Comparison of ENCODE assay signal across 1 cellular context in the genomic region with DNA sequence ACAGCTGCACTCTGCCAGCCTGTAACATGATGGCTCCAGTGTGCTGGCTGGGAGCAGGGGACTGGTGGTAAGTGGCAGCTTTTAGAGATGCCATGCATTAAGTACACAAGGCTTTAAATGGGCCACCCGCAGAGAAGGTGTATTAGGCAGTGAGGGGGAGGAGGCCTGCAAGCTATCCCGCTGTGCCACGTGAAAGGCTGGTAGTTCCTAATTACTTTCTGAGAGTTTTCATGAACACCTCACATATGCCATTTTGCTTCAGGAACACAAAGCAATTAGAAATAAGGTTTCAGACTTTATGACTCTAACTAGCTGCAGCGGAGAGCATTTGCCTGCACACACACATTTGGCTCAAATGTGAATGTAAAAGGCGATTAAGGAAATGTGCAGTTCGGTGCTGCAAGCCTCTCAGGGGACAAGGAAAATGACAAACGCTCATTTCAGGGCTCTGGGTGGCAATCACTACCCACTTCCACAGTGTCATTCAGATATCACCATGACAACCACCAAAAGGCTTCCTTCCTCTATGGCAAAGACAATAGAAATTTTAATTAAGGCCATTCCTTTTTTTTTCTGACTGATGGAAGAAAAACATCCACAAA.
TF ChIP-seq lines count a peak whose summit lies in the region.

No MANE protein-coding gene starts in this region.

TF ChIP-seq in H1, 55 proteins besides CTCF, POLR2A, EP300 and RAD21:
- no peak for TF ChIP-seq GTF2F1 (IDR thresholded peaks at IDR 0.05; ENCODE audit: borderline replicate concordance, low read depth, low read length)
- TF ChIP-seq SP1 (IDR thresholded peaks at IDR 0.05; ENCODE audit: low read depth, low read length), result peak; percentile 67; the same call in 1 of the 2 replicates
- peak; percentile 26 for TF ChIP-seq ASH2L (IDR thresholded peaks at IDR 0.05; ENCODE audit: low read length)
- no peak for TF ChIP-seq CTBP2 (IDR thresholded peaks at IDR 0.05; ENCODE audit: borderline replicate concordance, insufficient read depth, insufficient read length, low read length)
- TF ChIP-seq SUZ12 (IDR thresholded peaks at IDR 0.05; ENCODE audit: low read length), result no peak
- TF ChIP-seq, protein P1, sequence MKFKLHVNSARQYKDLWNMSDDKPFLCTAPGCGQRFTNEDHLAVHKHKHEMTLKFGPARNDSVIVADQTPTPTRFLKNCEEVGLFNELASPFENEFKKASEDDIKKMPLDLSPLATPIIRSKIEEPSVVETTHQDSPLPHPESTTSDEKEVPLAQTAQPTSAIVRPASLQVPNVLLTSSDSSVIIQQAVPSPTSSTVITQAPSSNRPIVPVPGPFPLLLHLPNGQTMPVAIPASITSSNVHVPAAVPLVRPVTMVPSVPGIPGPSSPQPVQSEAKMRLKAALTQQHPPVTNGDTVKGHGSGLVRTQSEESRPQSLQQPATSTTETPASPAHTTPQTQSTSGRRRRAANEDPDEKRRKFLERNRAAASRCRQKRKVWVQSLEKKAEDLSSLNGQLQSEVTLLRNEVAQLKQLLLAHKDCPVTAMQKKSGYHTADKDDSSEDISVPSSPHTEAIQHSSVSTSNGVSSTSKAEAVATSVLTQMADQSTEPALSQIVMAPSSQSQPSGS (IDR thresholded peaks at IDR 0.05; ENCODE audit: low read length), result 0 out of 2 replicates have a peak, but pooled peaks have one; percentile 43
- TF ChIP-seq TCF12 (IDR thresholded peaks at IDR 0.05; ENCODE audit: low read depth, low read length), result peak; percentile 85; the same call in 1 of the 2 replicates
- no peak for TF ChIP-seq SIX5 (IDR thresholded peaks at IDR 0.05; ENCODE audit: low read depth, low read length)
- TF ChIP-seq YY1 (IDR thresholded peaks at IDR 0.05; ENCODE audit: low read depth, low read length), result peak; percentile 70; the same call in 1 of the 2 replicates
- no peak for TF ChIP-seq ZNF274 (IDR thresholded peaks at IDR 0.05; ENCODE audit: borderline replicate concordance, extremely low read depth, low read length)
- TF ChIP-seq, protein P2, sequence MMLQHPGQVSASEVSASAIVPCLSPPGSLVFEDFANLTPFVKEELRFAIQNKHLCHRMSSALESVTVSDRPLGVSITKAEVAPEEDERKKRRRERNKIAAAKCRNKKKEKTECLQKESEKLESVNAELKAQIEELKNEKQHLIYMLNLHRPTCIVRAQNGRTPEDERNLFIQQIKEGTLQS (IDR thresholded peaks at IDR 0.05; ENCODE audit: insufficient read depth, low read depth, low read length), result no peak
- TF ChIP-seq NANOG (IDR thresholded peaks at IDR 0.05; ENCODE audit: insufficient read depth, low read depth, low read length, poor library complexity, severe bottlenecking), result peak; percentile 94
- peak; percentile 82 for TF ChIP-seq EGR1 (IDR thresholded peaks at IDR 0.05; ENCODE audit: borderline replicate concordance, low read depth, low read length)
- no peak for TF ChIP-seq KDM5A (IDR thresholded peaks at IDR 0.05; ENCODE audit: low read length)
- peak in 1 of 2 experiments; percentile 68; a peak in 1 of 4 replicates for TF ChIP-seq HDAC2 (IDR thresholded peaks at IDR 0.05; ENCODE audit: borderline replicate concordance in 1 of 2, low read depth in 2 of 2, low read length in 2 of 2)
- TF ChIP-seq SP4 (IDR thresholded peaks at IDR 0.05; ENCODE audit: low read length), result 0 out of 2 replicates have a peak, but pooled peaks have one; percentile 37
- TF ChIP-seq, protein P3, sequence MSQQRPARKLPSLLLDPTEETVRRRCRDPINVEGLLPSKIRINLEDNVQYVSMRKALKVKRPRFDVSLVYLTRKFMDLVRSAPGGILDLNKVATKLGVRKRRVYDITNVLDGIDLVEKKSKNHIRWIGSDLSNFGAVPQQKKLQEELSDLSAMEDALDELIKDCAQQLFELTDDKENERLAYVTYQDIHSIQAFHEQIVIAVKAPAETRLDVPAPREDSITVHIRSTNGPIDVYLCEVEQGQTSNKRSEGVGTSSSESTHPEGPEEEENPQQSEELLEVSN (IDR thresholded peaks at IDR 0.05), result 0 out of 2 replicates have a peak, but pooled peaks have one; percentile 13
- TF ChIP-seq, protein P4, sequence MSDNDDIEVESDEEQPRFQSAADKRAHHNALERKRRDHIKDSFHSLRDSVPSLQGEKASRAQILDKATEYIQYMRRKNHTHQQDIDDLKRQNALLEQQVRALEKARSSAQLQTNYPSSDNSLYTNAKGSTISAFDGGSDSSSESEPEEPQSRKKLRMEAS (IDR thresholded peaks at IDR 0.05), result peak; percentile 66
- peak; percentile 53; the same call in 1 of the 2 replicates for TF ChIP-seq POLR2AphosphoS5 (IDR thresholded peaks at IDR 0.05; ENCODE audit: low read depth, low read length)
- TF ChIP-seq BCL11A (IDR thresholded peaks at IDR 0.05; ENCODE audit: low read depth in 2 of 2, low read length in 2 of 2), result peak in 1 of 2 experiments; percentile 51
- no peak for TF ChIP-seq BACH1 (IDR thresholded peaks at IDR 0.05; ENCODE audit: low read length)
